ENCODE assay signal across 1 cellular context in the genomic region with DNA sequence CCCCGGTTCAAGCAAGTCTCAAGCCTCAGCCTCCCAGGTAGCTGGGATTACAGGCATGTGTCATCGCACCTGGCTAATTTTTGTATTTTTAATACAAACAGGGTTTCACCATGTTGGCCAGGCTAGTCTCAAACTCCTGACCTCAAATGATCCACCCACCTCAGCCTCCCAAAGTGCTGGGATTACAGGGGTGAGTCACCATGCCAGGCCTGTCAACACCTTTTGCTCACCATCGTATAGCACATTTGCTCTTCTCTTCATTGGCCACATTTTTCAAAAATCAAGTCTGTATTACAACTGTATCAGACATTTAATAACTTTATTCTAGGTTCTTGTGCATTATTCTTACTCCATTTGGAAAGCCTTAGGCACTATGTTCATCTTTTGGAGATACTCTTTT.
TF ChIP-seq lines count a peak whose summit lies in the region.

No MANE protein-coding gene starts in this region.

TF ChIP-seq in WTC11, 78 proteins besides CTCF, POLR2A, EP300 and RAD21 (continued from another document):
- TF ChIP-seq ZNF317 (CRISPR knock-in tag; IDR thresholded peaks at IDR 0.05; ENCODE audit: borderline replicate concordance, low read depth) (no peak), E2F5 (CRISPR knock-in tag; IDR thresholded peaks at IDR 0.05) (no peak), NR3C1 (CRISPR knock-in tag; conservative IDR thresholded peaks at IDR 0.05; ENCODE audit: low read depth) (no peak), NFE2L1 (CRISPR knock-in tag; IDR thresholded peaks at IDR 0.05) (no peak), MAX (CRISPR knock-in tag; IDR thresholded peaks at IDR 0.05) (no peak)
- TF ChIP-seq, protein P1, sequence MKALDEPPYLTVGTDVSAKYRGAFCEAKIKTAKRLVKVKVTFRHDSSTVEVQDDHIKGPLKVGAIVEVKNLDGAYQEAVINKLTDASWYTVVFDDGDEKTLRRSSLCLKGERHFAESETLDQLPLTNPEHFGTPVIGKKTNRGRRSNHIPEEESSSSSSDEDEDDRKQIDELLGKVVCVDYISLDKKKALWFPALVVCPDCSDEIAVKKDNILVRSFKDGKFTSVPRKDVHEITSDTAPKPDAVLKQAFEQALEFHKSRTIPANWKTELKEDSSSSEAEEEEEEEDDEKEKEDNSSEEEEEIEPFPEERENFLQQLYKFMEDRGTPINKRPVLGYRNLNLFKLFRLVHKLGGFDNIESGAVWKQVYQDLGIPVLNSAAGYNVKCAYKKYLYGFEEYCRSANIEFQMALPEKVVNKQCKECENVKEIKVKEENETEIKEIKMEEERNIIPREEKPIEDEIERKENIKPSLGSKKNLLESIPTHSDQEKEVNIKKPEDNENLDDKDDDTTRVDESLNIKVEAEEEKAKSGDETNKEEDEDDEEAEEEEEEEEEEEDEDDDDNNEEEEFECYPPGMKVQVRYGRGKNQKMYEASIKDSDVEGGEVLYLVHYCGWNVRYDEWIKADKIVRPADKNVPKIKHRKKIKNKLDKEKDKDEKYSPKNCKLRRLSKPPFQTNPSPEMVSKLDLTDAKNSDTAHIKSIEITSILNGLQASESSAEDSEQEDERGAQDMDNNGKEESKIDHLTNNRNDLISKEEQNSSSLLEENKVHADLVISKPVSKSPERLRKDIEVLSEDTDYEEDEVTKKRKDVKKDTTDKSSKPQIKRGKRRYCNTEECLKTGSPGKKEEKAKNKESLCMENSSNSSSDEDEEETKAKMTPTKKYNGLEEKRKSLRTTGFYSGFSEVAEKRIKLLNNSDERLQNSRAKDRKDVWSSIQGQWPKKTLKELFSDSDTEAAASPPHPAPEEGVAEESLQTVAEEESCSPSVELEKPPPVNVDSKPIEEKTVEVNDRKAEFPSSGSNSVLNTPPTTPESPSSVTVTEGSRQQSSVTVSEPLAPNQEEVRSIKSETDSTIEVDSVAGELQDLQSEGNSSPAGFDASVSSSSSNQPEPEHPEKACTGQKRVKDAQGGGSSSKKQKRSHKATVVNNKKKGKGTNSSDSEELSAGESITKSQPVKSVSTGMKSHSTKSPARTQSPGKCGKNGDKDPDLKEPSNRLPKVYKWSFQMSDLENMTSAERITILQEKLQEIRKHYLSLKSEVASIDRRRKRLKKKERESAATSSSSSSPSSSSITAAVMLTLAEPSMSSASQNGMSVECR (CRISPR knock-in tag; IDR thresholded peaks at IDR 0.05; ENCODE audit: borderline replicate concordance) = no peak
- TF ChIP-seq, protein P2, sequence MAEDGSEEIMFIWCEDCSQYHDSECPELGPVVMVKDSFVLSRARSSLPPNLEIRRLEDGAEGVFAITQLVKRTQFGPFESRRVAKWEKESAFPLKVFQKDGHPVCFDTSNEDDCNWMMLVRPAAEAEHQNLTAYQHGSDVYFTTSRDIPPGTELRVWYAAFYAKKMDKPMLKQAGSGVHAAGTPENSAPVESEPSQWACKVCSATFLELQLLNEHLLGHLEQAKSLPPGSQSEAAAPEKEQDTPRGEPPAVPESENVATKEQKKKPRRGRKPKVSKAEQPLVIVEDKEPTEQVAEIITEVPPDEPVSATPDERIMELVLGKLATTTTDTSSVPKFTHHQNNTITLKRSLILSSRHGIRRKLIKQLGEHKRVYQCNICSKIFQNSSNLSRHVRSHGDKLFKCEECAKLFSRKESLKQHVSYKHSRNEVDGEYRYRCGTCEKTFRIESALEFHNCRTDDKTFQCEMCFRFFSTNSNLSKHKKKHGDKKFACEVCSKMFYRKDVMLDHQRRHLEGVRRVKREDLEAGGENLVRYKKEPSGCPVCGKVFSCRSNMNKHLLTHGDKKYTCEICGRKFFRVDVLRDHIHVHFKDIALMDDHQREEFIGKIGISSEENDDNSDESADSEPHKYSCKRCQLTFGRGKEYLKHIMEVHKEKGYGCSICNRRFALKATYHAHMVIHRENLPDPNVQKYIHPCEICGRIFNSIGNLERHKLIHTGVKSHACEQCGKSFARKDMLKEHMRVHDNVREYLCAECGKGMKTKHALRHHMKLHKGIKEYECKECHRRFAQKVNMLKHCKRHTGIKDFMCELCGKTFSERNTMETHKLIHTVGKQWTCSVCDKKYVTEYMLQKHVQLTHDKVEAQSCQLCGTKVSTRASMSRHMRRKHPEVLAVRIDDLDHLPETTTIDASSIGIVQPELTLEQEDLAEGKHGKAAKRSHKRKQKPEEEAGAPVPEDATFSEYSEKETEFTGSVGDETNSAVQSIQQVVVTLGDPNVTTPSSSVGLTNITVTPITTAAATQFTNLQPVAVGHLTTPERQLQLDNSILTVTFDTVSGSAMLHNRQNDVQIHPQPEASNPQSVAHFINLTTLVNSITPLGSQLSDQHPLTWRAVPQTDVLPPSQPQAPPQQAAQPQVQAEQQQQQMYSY (CRISPR knock-in tag; IDR thresholded peaks at IDR 0.05) = no peak
